15 cellular contexts compared by ENCODE assay signal in genomic region chr2:99609851-99610381, GRCh38.
"Had no signal": no experiment of that assay in that cellular context is flagged by ENCODE, and none has a peak within 500 bp of the region (broad histone marks: within the 10 kb centered on the region; RNA-seq: fewer than 3 reads in every experiment).

No MANE protein-coding gene starts in this region.

- ATAC-seq: esophagus mucosa; psoas muscle; right lobe of liver; stimulated activated naive CD8-positive, alpha-beta T cell treated with anti-CD3 and anti-CD28 coated beads, Interleukin-15, amount 100 ng/mL, for 72 hours; T-cell had no signal

- DNase-seq: activated CD4-positive, alpha-beta T cell treated with anti-CD3 and anti-CD28 coated beads for 1 hour; activated CD4-positive, alpha-beta T cell treated with anti-CD3 and anti-CD28 coated beads, Interleukin-2, amount 50 U/mL, for 4 hours; activated naive CD4-positive, alpha-beta T cell treated with anti-CD3 and anti-CD28 coated beads for 36 hours; activated T-cell treated with anti-CD3 and anti-CD28 coated beads for 4 hours; dorsolateral prefrontal cortex; endodermal cell; hippocampal formation; kidney glomerular epithelial cell; psoas muscle; right lobe of liver; stimulated activated naive CD8-positive, alpha-beta T cell treated with anti-CD3 and anti-CD28 coated beads, Interleukin-15, amount 100 ng/mL, for 72 hours; T-cell; T-helper 9 cell had no signal

- H3K27me3 Mint-ChIP-seq: stimulated activated naive CD8-positive, alpha-beta T cell treated with anti-CD3 and anti-CD28 coated beads, Interleukin-15, amount 100 ng/mL, for 72 hours; T-cell had no signal

- H3K27ac Mint-ChIP-seq: activated naive CD4-positive, alpha-beta T cell treated with anti-CD3 and anti-CD28 coated beads for 36 hours; endodermal cell; T-cell had no signal

- H3K4me3 Mint-ChIP-seq: activated naive CD4-positive, alpha-beta T cell treated with anti-CD3 and anti-CD28 coated beads for 36 hours; endodermal cell; neural crest cell; stimulated activated naive CD8-positive, alpha-beta T cell treated with anti-CD3 and anti-CD28 coated beads, Interleukin-15, amount 100 ng/mL, for 72 hours; T-cell had no signal

- H3K9me3 Mint-ChIP-seq: activated naive CD4-positive, alpha-beta T cell treated with anti-CD3 and anti-CD28 coated beads for 36 hours; endodermal cell; neural crest cell; stimulated activated naive CD8-positive, alpha-beta T cell treated with anti-CD3 and anti-CD28 coated beads, Interleukin-15, amount 100 ng/mL, for 72 hours; T-cell had no signal

- H3K36me3 Mint-ChIP-seq: T-cell had no signal

- H3K4me1 Mint-ChIP-seq: endodermal cell; neural crest cell; stimulated activated naive CD8-positive, alpha-beta T cell treated with anti-CD3 and anti-CD28 coated beads, Interleukin-15, amount 100 ng/mL, for 72 hours; T-cell had no signal
